Comparison of ENCODE assay signal across 10 cellular contexts in the genomic region with DNA sequence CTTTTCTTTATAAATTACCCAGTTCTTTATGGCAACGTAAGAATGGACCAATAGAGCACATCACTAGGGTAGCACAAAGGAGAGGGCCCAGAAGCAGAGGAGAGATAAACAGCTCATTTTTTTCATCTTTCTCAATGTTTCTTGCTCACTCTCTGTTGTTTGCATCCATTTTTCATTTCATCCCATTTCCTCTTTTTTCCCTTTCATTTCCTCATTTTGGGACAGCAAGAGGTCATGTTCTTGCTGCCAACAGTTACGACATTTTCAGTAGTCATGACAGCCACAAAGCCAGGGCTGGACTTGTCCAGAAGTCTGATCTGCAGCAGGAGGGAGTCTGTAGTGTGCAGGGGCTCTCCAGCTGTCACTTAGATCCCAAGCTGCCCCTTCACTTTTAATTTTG. TPM values are rescaled to one million over a fixed set of nuclear protein-coding genes. Genes with fewer than 3 reads are reported as not detected.
DNase-seq lines count a peak whose midpoint lies in the region; ATAC-seq and TF ChIP-seq lines count a peak whose summit lies in the region.
"Had no signal": no experiment of that assay in that cellular context is flagged by ENCODE, and none has a peak within 500 bp of the region (broad histone marks: within the 10 kb centered on the region; RNA-seq: fewer than 3 reads in every experiment).

No MANE protein-coding gene starts in this region.

- DNase-seq in M059J (ENCODE audit: low read depth): peak; percentile 34
- peak; percentile 58 for DNase-seq in fibroblast of villous mesenchyme (ENCODE audit: low read depth)
- no peak for DNase-seq in sciatic nerve (ENCODE audit: low spot score)
- no peak for DNase-seq in NCI-H510A treated with DMSO at 0.1 percent for 48 hours (lab: John Stamatoyannopoulos, UW)
- no peak for DNase-seq in stimulated activated naive CD4-positive, alpha-beta T cell (lab: John Stamatoyannopoulos, UW)
- no peak for DNase-seq in NCI-H2081 (lab: John Stamatoyannopoulos, UW)
- DNase-seq: activated CD4-positive, alpha-beta T cell treated with anti-CD3 and anti-CD28 coated beads for 48 hours; DMS153 had no signal

- peak; percentile 70 for ATAC-seq in GM19395 (IDR thresholded peaks at IDR 0.05; ENCODE audit: unreplicated experiment)
- ATAC-seq in sciatic nerve: peak; percentile 90
- ATAC-seq in GM18873 (IDR thresholded peaks at IDR 0.05; ENCODE audit: low FRiP score, unreplicated experiment): no peak

- TF ChIP-seq CTCF in fibroblast of villous mesenchyme (IDR thresholded peaks at IDR 0.05; ENCODE audit: insufficient read depth, low read depth, low read length): no peak

- intact Hi-C loops in sciatic nerve (cut with DNase I): no loop called here

- no peak overlapping the region for H3K4me3 ChIP-seq in fibroblast of villous mesenchyme (ENCODE audit: low read depth, low read length)

RNA-seq across cellular contexts. Expression of a gene that starts 52.7 kb away (rescaled TPM):
- total RNA-seq in M059J (2014; rRNA removed; shearing (Covaris generic)): 8.3 and 13.1 TPM in 2 replicates
- total RNA-seq in fibroblast of villous mesenchyme (6.5 and 9.3 TPM in 2 replicates), sciatic nerve (237 TPM)

Comparison
In these comparisons a context has a peak if more than half of its experiments do, and no peak if none do; other contexts are left out.
1. DNase-seq: peak in M059J (single experiment) and fibroblast of villous mesenchyme (single experiment); none in sciatic nerve (single experiment), NCI-H510A treated with DMSO at 0.1 percent for 48 hours (single experiment), stimulated activated naive CD4-positive, alpha-beta T cell (0 of 6) and NCI-H2081 (0 of 2).
2. RNA of a gene that starts 52.7 kb away (total RNA-seq): 237 TPM in sciatic nerve (single experiment); 8.3 to 13.1 TPM in M059J and 6.5 to 9.3 TPM in fibroblast of villous mesenchyme; every median in the first group is over 10 times any median in the second.